Comparison of ENCODE assay signal across 10 cellular contexts in the genomic region with DNA sequence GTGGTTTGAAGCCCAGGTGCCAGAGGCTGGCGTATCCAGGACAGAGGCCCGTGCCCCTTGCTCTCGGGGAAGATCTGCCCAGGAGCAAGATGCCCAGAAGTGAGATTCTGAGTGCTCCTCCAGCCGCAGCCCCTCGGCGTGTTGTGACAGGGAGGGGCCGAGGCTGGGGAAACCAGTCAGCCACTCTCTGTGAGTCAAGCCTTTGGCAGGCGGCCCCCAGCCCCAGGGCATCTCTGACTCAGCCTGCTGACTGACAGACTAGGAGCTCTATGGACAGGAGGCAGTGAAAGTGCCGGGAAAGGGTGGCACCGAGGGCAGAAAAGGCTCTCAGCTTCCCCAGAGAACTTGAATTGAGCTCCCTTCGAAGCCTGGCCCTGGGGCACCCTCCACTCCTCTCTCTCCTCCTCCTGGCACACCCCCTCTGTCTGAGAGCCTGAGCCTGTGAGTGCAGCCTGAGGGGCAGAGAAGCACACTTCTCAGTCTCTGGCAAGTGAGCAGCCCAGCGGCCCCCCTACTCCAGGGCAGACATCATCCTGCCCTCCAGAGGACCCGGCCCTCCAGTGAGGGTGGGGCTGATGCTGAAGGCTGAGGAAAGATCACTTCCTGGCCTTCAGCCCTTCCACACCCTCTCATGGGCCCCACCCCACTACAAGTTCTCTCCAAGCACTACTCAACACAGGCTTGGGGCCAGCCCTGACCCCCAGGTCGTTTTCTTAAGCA. TPM values are rescaled to one million over a fixed set of nuclear protein-coding genes. Genes with fewer than 3 reads are reported as not detected.
DNase-seq lines count a peak whose midpoint lies in the region; TF ChIP-seq lines count a peak whose summit lies in the region.
"Had no signal": no experiment of that assay in that cellular context is flagged by ENCODE, and none has a peak within 500 bp of the region (broad histone marks: within the 10 kb centered on the region; RNA-seq: fewer than 3 reads in every experiment).

No MANE protein-coding gene starts in this region.

- H3K9me3 Mint-ChIP-seq in mesothelial cell of epicardium (peaks cover 7% of the 10 kb centered on the region), CD14-positive monocyte (peaks cover 4 to 21% (median 8%) of the 10 kb centered on the region in 7 donors)

- no peaks in the 10 kb centered on the region for H3K36me3 ChIP-seq in BE2C
- H3K36me3 ChIP-seq in MG63 = 0 out of 2 replicates have a peak, but pooled peaks cover 2% of the 10 kb centered on the region
- H3K36me3 ChIP-seq: pancreas had no signal

- no peak overlapping the region for H3K4me3 Mint-ChIP-seq in mesothelial cell of epicardium
- no peak overlapping the region for H3K4me3 Mint-ChIP-seq in CD14-positive monocyte

- H3K9me3 ChIP-seq in BE2C (no peaks in the 10 kb centered on the region), MG63 (no peaks in the 10 kb centered on the region)
- H3K9me3 ChIP-seq: pancreas had no signal

- H3K4me3 ChIP-seq in BE2C (ENCODE audit: low read depth, low read length) (no peak overlapping the region), MG63 (no peak overlapping the region)
- H3K4me3 ChIP-seq: pancreas had no signal

- H3K27ac Mint-ChIP-seq in mesothelial cell of epicardium (peak overlapping the region; percentile 91), CD14-positive monocyte (no peak overlapping the region)

- H3K4me1 Mint-ChIP-seq in mesothelial cell of epicardium = peaks cover 24% of the 10 kb centered on the region
- no peaks in the 10 kb centered on the region for H3K4me1 Mint-ChIP-seq in CD14-positive monocyte

- H3K27me3 Mint-ChIP-seq in mesothelial cell of epicardium (ENCODE audit: low read depth) (no peaks in the 10 kb centered on the region), CD14-positive monocyte (ENCODE audit: low read depth in 3 of 3) (peaks cover 0 to 8% (median 1%) of the 10 kb centered on the region in 3 donors)

- H3K36me3 Mint-ChIP-seq in mesothelial cell of epicardium = peaks cover 3% of the 10 kb centered on the region
- no peaks in the 10 kb centered on the region for H3K36me3 Mint-ChIP-seq in CD14-positive monocyte

- intact Hi-C loops in CD14-positive monocyte (cut with micrococcal nuclease) = no loop called here

- H3K27me3 ChIP-seq in BE2C = no peaks in the 10 kb centered on the region
- H3K27me3 ChIP-seq in MG63 = no peaks in the 10 kb centered on the region
- H3K27me3 ChIP-seq: pancreas had no signal

- TF ChIP-seq CTCF in BE2C (IDR thresholded peaks at IDR 0.05; ENCODE audit: low read depth, low read length) (no peak), mesothelial cell of epicardium (IDR thresholded peaks at IDR 0.05; ENCODE audit: unreplicated experiment) (no peak), CD14-positive monocyte (IDR thresholded peaks at IDR 0.05) (no peak)

- peak; percentile 63 for DNase-seq in BE2C
- DNase-seq in MG63 = peak; percentile 99
- peak; percentile 66 for DNase-seq in ecto neural progenitor cell (ENCODE audit: low spot score)
- peak; percentile 63 to 88 for DNase-seq in mesothelial cell of epicardium (ENCODE audit: low spot score in 2 of 2, unreplicated experiment in 2 of 2)
- DNase-seq in stimulated activated CD4-positive, alpha-beta T cell treated with anti-CD3 and anti-CD28 coated beads, Interleukin-4, amount 100 ng/mL, for 1 hour = no peak
- DNase-seq in RPMI8226 = no peak
- no peak for DNase-seq in NCI-H524 (lab: John Stamatoyannopoulos, UW)
- no peak for DNase-seq in CD14-positive monocyte (ENCODE audit: low spot score)
- DNase-seq: SHP77 treated with DMSO at 0.1 percent for 48 hours had no signal

- no peaks in the 10 kb centered on the region for H3K4me1 ChIP-seq in BE2C
- H3K4me1 ChIP-seq: pancreas had no signal

RNA-seq across cellular contexts. Expression of gene CYP26B1, which starts 32.1 kb away (rescaled TPM):
- 0.52 TPM for polyA plus RNA-seq in BE2C (2012; ENCODE audit: insufficient read depth, insufficient read length, low read depth)
- 5.4 and 10.6 TPM in 2 replicates for total RNA-seq in MG63 (2014; rRNA removed; shearing (Covaris generic); ENCODE audit: low replicate concordance)
- total RNA-seq in mesothelial cell of epicardium = 1,290 to 1,322 TPM (median 1,292 TPM) in 3 replicates
- not detected for polyA plus RNA-seq in CD14-positive monocyte

Comparison
In these comparisons a context has a peak if more than half of its experiments do, and no peak if none do; other contexts are left out.
1. DNase-seq: peak in BE2C (single experiment), MG63 (single experiment), ecto neural progenitor cell (single experiment) and mesothelial cell of epicardium (2 of 2); none in stimulated activated CD4-positive, alpha-beta T cell treated with anti-CD3 and anti-CD28 coated beads, Interleukin-4, amount 100 ng/mL, for 1 hour (single experiment), RPMI8226 (single experiment), NCI-H524 (0 of 2) and CD14-positive monocyte (single experiment).
2. RNA of gene CYP26B1, which starts 32.1 kb away (total RNA-seq): 1,290 to 1,322 TPM in mesothelial cell of epicardium; 5.4 to 10.6 TPM in MG63; every median in the first group is over 100 times any median in the second.